Comparison of ENCODE assay signal across 23 cellular contexts in the genomic region with DNA sequence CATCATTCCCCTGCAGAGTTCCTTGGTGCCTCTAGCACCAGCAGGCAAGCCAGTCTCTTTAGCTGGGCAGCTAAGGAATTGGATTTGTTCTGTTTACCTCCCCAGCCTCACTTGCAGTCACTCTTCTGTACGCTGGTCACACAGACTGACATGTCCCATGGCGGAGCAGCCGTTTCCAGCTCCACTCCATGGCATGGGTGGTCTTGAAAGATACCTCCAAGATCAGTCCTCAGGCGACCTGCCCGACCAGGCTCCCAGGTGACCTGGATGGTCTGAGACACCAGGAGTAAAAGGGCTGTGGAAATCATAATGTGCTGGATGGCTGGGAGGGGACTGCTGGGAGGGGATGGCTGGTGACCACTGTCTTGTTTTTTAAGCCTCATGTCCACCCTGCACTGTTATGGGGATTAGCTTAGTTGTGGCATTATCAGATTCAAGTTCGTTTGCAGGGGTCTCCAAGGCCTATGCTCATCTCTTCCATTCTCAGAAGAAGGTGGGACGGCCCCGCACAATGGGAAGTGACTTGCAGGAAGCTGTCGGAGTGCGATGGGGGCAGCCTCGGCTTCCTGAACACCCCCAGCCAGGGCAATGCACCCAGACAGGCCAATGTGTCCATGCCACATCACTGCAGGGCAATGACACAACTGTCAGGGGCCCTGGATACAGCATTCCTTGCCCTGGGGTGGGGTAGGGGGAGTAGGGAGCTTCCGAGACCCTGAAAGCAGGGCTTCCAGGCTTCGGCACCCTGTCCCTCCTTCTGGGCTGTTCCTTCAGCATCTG.
DNase-seq lines count a peak whose midpoint lies in the region; ATAC-seq and TF ChIP-seq lines count a peak whose summit lies in the region.
"Had no signal": no experiment of that assay in that cellular context is flagged by ENCODE, and none has a peak within 500 bp of the region (broad histone marks: within the 10 kb centered on the region; RNA-seq: fewer than 3 reads in every experiment).

No MANE protein-coding gene starts in this region.

- no peak for TF ChIP-seq POLR2A in spleen (IDR thresholded peaks at IDR 0.05)

- H3K9me3 Mint-ChIP-seq in Caco-2 (ENCODE audit: unreplicated experiment) (peaks cover 10% of the 10 kb centered on the region), neural progenitor cell (peaks cover 3% of the 10 kb centered on the region)
- H3K9me3 Mint-ChIP-seq: CD4-positive, alpha-beta T cell; CD8-positive, alpha-beta memory T cell had no signal

- H3K36me3 Mint-ChIP-seq in Caco-2 (ENCODE audit: insufficient read depth, unreplicated experiment) (no peaks in the 10 kb centered on the region), neural progenitor cell (no peaks in the 10 kb centered on the region)
- H3K36me3 Mint-ChIP-seq: CD14-positive monocyte; CD8-positive, alpha-beta memory T cell had no signal

- POLR2A ChIA-PET in Caco-2 (lab: Charles Lee): no interaction called here

- H3K4me3 Mint-ChIP-seq in Caco-2 (ENCODE audit: unreplicated experiment) (no peak overlapping the region), neural progenitor cell (no peak overlapping the region)
- H3K4me3 Mint-ChIP-seq: CD14-positive monocyte; CD4-positive, alpha-beta T cell; CD8-positive, alpha-beta memory T cell had no signal

- CTCF ChIA-PET in Caco-2 (lab: Charles Lee): no interaction called here

- peaks cover 4% of the 10 kb centered on the region for H3F3A ChIP-seq in neural progenitor cell (ENCODE audit: low read depth)

- H3K27ac Mint-ChIP-seq in Caco-2 (ENCODE audit: unreplicated experiment) (peak overlapping the region; percentile 53), neural progenitor cell (peak overlapping the region; percentile 51)
- H3K27ac Mint-ChIP-seq: CD14-positive monocyte; CD4-positive, alpha-beta T cell; CD8-positive, alpha-beta memory T cell had no signal

- H3K4me1 Mint-ChIP-seq in Caco-2 (ENCODE audit: low read depth, unreplicated experiment): peaks cover 43% of the 10 kb centered on the region
- H3K4me1 Mint-ChIP-seq in neural progenitor cell: peaks cover 43% of the 10 kb centered on the region
- H3K4me1 Mint-ChIP-seq: CD14-positive monocyte; CD8-positive, alpha-beta memory T cell had no signal

- no peak overlapping the region for H3K4me2 ChIP-seq in neural progenitor cell
- H3K4me2 ChIP-seq: A549; BLaER1 treated with 17β-estradiol and CSF1 and Interleukin-3, amounts not matched to agents 10 nM and 100 nM had no signal

- H3K9ac ChIP-seq in neural progenitor cell: no peak overlapping the region
- H3K9ac ChIP-seq: BLaER1 treated with 17β-estradiol and CSF1 and Interleukin-3, amounts not matched to agents 10 nM and 100 nM had no signal

- no peaks in the 10 kb centered on the region for H4K20me1 ChIP-seq in neural progenitor cell (ENCODE audit: low read depth)
- H4K20me1 ChIP-seq: BLaER1 treated with 17β-estradiol and CSF1 and Interleukin-3, amounts not matched to agents 10 nM and 100 nM had no signal

- H3K27me3 Mint-ChIP-seq in Caco-2 (ENCODE audit: insufficient read depth, unreplicated experiment) (peaks cover 3% of the 10 kb centered on the region), neural progenitor cell (ENCODE audit: insufficient read depth, low read depth) (peaks cover 24% of the 10 kb centered on the region)

- no peak overlapping the region for H2AFZ ChIP-seq in neural progenitor cell (replicated peaks)

- H3K27me3 ChIP-seq in Caco-2 (replicated peaks; ENCODE audit: control insufficient read depth, insufficient read depth, low read length) (no peaks in the 10 kb centered on the region), neural progenitor cell (no peaks in the 10 kb centered on the region), spleen (replicated peaks in 1 of 7) (peaks cover 0 to 19% (median 0%) of the 10 kb centered on the region in 7 donors)
- H3K27me3 ChIP-seq: BE2C; BLaER1 treated with 17β-estradiol and CSF1 and Interleukin-3, amounts not matched to agents 10 nM and 100 nM had no signal

- no peak overlapping the region for H3K4me3 ChIP-seq in Caco-2 (ENCODE audit: low read depth, low read length)
- no peak overlapping the region for H3K4me3 ChIP-seq in neural progenitor cell
- no peak overlapping the region for H3K4me3 ChIP-seq in spleen
- H3K4me3 ChIP-seq: A549; BLaER1 treated with 17β-estradiol and CSF1 and Interleukin-3, amounts not matched to agents 10 nM and 100 nM had no signal

- WGBS in spleen, 5 donors: 68 to 77% (median 72%) methylated on average over 13 of the region's 13 CpGs

- no peaks in the 10 kb centered on the region for H3K36me3 ChIP-seq in Caco-2 (ENCODE audit: control insufficient read depth, insufficient read depth, low read length)
- H3K36me3 ChIP-seq in neural progenitor cell: no peaks in the 10 kb centered on the region
- H3K36me3 ChIP-seq in spleen: no peaks in the 10 kb centered on the region
- H3K36me3 ChIP-seq: BE2C; BLaER1 treated with 17β-estradiol and CSF1 and Interleukin-3, amounts not matched to agents 10 nM and 100 nM had no signal

- no peak for ATAC-seq in GM21576 (IDR thresholded peaks at IDR 0.05; ENCODE audit: unreplicated experiment)
- ATAC-seq: A549 had no signal

- H3K27ac ChIP-seq in neural progenitor cell (no peak overlapping the region), spleen (no peak overlapping the region)
- H3K27ac ChIP-seq: BLaER1 treated with 17β-estradiol and CSF1 and Interleukin-3, amounts not matched to agents 10 nM and 100 nM had no signal

- H3K9me3 ChIP-seq in Caco-2 (no peaks in the 10 kb centered on the region), neural progenitor cell (ENCODE audit: low read depth) (no peaks in the 10 kb centered on the region), spleen (no peaks in the 10 kb centered on the region)
- H3K9me3 ChIP-seq: A549; BE2C; BLaER1 treated with 17β-estradiol and CSF1 and Interleukin-3, amounts not matched to agents 10 nM and 100 nM had no signal

- TF ChIP-seq CTCF in Caco-2 (IDR thresholded peaks at IDR 0.05; ENCODE audit: insufficient read depth in 1 of 2, low read depth in 1 of 2, low read length in 1 of 2, severe bottlenecking in 1 of 2, unreplicated experiment in 1 of 2): no peak
- TF ChIP-seq CTCF in neural progenitor cell (IDR thresholded peaks at IDR 0.05): no peak
- no peak for TF ChIP-seq CTCF in spleen (IDR thresholded peaks at IDR 0.05 in 8 of 11, conservative IDR thresholded peaks at IDR 0.05 in 3 of 11)

- H3K4me1 ChIP-seq in Caco-2: peaks cover 38% of the 10 kb centered on the region
- H3K4me1 ChIP-seq in neural progenitor cell: peaks cover 21% of the 10 kb centered on the region
- H3K4me1 ChIP-seq in spleen: peaks cover 0 to 6% (median 2%) of the 10 kb centered on the region in 6 donors
- H3K4me1 ChIP-seq: BE2C had no signal

- intact Hi-C loops in Caco-2 (cut with micrococcal nuclease; ENCODE audit: unreplicated experiment) (loop anchor here (5.0 to 10.0 kb wide), 3 partner anchors 158 to 723 kb away; partner anchors contain the start of gene MYCN), spleen (cut with DNase I; ENCODE audit: low total_unique reads) (no loop called here)

- DNase-seq in Caco-2 (no peak), SK-N-DZ (ENCODE audit: low spot score) (peak; percentile 96), neural progenitor cell (ENCODE audit: low spot score) (no peak), spleen (peak; percentile 61), hypothalamus (lab: John Stamatoyannopoulos, UW) (no peak), midbrain (lab: John Stamatoyannopoulos, UW) (no peak)
- DNase-seq: 8988T; ACHN; AML-193; BE2C; Calu3; CD4-positive, alpha-beta T cell; CD8-positive, alpha-beta memory T cell; DMS53; DMS79 treated with DMSO at 0.1 percent for 48 hours; GF-D8; GOT3; H7; HCEC 1CT had no signal

- no peaks in the 10 kb centered on the region for H3K79me2 ChIP-seq in neural progenitor cell (ENCODE audit: low read depth)

- no TSS peak for BruUV-seq in Caco-2 (replicated peaks; lab: Mats Ljungman, UMichigan)

Comparison
In these comparisons a context has a peak if more than half of its experiments do, and no peak if none do; other contexts are left out.
1. DNase-seq: peak in SK-N-DZ (single experiment) and spleen (single experiment); none in Caco-2 (0 of 2), neural progenitor cell (single experiment), hypothalamus (0 of 51) and midbrain (single experiment).